In genomic region chr6:27668442-27669275, GRCh38 we compare ENCODE assay signal across 1 cellular context.
A peak's percentile ranks its signal among the peaks of the same experiment; 100 is the strongest.
TF ChIP-seq lines count a peak whose summit lies in the region.

No MANE protein-coding gene starts in this region.

TF ChIP-seq in GM12878, 131 proteins besides CTCF, POLR2A, EP300 and RAD21 (continued from another document and continues in another):
- TF ChIP-seq, protein P1, sequence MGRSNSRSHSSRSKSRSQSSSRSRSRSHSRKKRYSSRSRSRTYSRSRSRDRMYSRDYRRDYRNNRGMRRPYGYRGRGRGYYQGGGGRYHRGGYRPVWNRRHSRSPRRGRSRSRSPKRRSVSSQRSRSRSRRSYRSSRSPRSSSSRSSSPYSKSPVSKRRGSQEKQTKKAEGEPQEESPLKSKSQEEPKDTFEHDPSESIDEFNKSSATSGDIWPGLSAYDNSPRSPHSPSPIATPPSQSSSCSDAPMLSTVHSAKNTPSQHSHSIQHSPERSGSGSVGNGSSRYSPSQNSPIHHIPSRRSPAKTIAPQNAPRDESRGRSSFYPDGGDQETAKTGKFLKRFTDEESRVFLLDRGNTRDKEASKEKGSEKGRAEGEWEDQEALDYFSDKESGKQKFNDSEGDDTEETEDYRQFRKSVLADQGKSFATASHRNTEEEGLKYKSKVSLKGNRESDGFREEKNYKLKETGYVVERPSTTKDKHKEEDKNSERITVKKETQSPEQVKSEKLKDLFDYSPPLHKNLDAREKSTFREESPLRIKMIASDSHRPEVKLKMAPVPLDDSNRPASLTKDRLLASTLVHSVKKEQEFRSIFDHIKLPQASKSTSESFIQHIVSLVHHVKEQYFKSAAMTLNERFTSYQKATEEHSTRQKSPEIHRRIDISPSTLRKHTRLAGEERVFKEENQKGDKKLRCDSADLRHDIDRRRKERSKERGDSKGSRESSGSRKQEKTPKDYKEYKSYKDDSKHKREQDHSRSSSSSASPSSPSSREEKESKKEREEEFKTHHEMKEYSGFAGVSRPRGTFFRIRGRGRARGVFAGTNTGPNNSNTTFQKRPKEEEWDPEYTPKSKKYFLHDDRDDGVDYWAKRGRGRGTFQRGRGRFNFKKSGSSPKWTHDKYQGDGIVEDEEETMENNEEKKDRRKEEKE (IDR thresholded peaks at IDR 0.05): no peak
- TF ChIP-seq POU2F2 (IDR thresholded peaks at IDR 0.05; ENCODE audit: borderline replicate concordance, low read depth, low read length): no peak
- TF ChIP-seq SP1 (IDR thresholded peaks at IDR 0.05; ENCODE audit: low read depth, low read length): no peak
- TF ChIP-seq ZZZ3 (IDR thresholded peaks at IDR 0.05; ENCODE audit: control insufficient read depth, insufficient read length, low read depth): no peak
- TF ChIP-seq SMARCA5 (IDR thresholded peaks at IDR 0.05): no peak
- no peak for TF ChIP-seq KLF5 (IDR thresholded peaks at IDR 0.05; ENCODE audit: partially characterized antibody)
- no peak for TF ChIP-seq IRF4 (IDR thresholded peaks at IDR 0.05; ENCODE audit: low read depth, low read length)
- TF ChIP-seq SREBF1 (IDR thresholded peaks at IDR 0.05; ENCODE audit: low read length): no peak
- TF ChIP-seq NFIC (IDR thresholded peaks at IDR 0.05; ENCODE audit: low read depth, low read length): 0 out of 2 replicates have a peak, but pooled peaks have one; percentile 21
- TF ChIP-seq, protein P2, sequence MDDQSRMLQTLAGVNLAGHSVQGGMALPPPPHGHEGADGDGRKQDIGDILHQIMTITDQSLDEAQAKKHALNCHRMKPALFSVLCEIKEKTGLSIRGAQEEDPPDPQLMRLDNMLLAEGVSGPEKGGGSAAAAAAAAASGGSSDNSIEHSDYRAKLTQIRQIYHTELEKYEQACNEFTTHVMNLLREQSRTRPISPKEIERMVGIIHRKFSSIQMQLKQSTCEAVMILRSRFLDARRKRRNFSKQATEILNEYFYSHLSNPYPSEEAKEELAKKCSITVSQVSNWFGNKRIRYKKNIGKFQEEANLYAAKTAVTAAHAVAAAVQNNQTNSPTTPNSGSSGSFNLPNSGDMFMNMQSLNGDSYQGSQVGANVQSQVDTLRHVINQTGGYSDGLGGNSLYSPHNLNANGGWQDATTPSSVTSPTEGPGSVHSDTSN (IDR thresholded peaks at IDR 0.05; ENCODE audit: insufficient replicate concordance, low read depth, low read length): no peak
- TF ChIP-seq, protein P3, sequence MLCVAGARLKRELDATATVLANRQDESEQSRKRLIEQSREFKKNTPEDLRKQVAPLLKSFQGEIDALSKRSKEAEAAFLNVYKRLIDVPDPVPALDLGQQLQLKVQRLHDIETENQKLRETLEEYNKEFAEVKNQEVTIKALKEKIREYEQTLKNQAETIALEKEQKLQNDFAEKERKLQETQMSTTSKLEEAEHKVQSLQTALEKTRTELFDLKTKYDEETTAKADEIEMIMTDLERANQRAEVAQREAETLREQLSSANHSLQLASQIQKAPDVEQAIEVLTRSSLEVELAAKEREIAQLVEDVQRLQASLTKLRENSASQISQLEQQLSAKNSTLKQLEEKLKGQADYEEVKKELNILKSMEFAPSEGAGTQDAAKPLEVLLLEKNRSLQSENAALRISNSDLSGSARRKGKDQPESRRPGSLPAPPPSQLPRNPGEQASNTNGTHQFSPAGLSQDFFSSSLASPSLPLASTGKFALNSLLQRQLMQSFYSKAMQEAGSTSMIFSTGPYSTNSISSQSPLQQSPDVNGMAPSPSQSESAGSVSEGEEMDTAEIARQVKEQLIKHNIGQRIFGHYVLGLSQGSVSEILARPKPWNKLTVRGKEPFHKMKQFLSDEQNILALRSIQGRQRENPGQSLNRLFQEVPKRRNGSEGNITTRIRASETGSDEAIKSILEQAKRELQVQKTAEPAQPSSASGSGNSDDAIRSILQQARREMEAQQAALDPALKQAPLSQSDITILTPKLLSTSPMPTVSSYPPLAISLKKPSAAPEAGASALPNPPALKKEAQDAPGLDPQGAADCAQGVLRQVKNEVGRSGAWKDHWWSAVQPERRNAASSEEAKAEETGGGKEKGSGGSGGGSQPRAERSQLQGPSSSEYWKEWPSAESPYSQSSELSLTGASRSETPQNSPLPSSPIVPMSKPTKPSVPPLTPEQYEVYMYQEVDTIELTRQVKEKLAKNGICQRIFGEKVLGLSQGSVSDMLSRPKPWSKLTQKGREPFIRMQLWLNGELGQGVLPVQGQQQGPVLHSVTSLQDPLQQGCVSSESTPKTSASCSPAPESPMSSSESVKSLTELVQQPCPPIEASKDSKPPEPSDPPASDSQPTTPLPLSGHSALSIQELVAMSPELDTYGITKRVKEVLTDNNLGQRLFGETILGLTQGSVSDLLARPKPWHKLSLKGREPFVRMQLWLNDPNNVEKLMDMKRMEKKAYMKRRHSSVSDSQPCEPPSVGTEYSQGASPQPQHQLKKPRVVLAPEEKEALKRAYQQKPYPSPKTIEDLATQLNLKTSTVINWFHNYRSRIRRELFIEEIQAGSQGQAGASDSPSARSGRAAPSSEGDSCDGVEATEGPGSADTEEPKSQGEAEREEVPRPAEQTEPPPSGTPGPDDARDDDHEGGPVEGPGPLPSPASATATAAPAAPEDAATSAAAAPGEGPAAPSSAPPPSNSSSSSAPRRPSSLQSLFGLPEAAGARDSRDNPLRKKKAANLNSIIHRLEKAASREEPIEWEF (IDR thresholded peaks at IDR 0.05; ENCODE audit: insufficient replicate concordance, low read depth, low read length): no peak
- no peak for TF ChIP-seq IRF5 (IDR thresholded peaks at IDR 0.05; ENCODE audit: borderline replicate concordance)
- TF ChIP-seq CEBPB (IDR thresholded peaks at IDR 0.05; ENCODE audit: borderline replicate concordance in 1 of 2, low read depth in 2 of 2, low read length in 2 of 2): no peak
- TF ChIP-seq RUNX3 (IDR thresholded peaks at IDR 0.05; ENCODE audit: low read length): peak; percentile 58
- no peak for TF ChIP-seq ASH2L (IDR thresholded peaks at IDR 0.05; ENCODE audit: borderline replicate concordance, low read depth)
- no peak for TF ChIP-seq ZNF592 (IDR thresholded peaks at IDR 0.05)
- no peak for TF ChIP-seq HDAC2 (IDR thresholded peaks at IDR 0.05)
- TF ChIP-seq BCL3 (IDR thresholded peaks at IDR 0.05; ENCODE audit: borderline replicate concordance, insufficient read depth, low read depth, low read length, poor library complexity, severe bottlenecking): no peak
- TF ChIP-seq ELK1 (IDR thresholded peaks at IDR 0.05; ENCODE audit: low read depth, low read length): no peak
- TF ChIP-seq BMI1 (IDR thresholded peaks at IDR 0.05; ENCODE audit: borderline replicate concordance): no peak
- TF ChIP-seq ZBED1 (IDR thresholded peaks at IDR 0.05; ENCODE audit: borderline replicate concordance): 0 out of 2 replicates have a peak, but pooled peaks have one; percentile 35
- TF ChIP-seq BCL11A (IDR thresholded peaks at IDR 0.05; ENCODE audit: low read depth, low read length): no peak
- no peak for TF ChIP-seq SRF (IDR thresholded peaks at IDR 0.05; ENCODE audit: low read depth in 2 of 2, low read length in 2 of 2)
- no peak for TF ChIP-seq ZBTB33 (IDR thresholded peaks at IDR 0.05)
- TF ChIP-seq ATF2 (IDR thresholded peaks at IDR 0.05; ENCODE audit: low read length): no peak
- no peak for TF ChIP-seq SIX5 (IDR thresholded peaks at IDR 0.05; ENCODE audit: low read depth, low read length, severe bottlenecking)
- no peak for TF ChIP-seq SMAD1 (IDR thresholded peaks at IDR 0.05; ENCODE audit: low read depth, partially characterized antibody)
- TF ChIP-seq, protein P4, sequence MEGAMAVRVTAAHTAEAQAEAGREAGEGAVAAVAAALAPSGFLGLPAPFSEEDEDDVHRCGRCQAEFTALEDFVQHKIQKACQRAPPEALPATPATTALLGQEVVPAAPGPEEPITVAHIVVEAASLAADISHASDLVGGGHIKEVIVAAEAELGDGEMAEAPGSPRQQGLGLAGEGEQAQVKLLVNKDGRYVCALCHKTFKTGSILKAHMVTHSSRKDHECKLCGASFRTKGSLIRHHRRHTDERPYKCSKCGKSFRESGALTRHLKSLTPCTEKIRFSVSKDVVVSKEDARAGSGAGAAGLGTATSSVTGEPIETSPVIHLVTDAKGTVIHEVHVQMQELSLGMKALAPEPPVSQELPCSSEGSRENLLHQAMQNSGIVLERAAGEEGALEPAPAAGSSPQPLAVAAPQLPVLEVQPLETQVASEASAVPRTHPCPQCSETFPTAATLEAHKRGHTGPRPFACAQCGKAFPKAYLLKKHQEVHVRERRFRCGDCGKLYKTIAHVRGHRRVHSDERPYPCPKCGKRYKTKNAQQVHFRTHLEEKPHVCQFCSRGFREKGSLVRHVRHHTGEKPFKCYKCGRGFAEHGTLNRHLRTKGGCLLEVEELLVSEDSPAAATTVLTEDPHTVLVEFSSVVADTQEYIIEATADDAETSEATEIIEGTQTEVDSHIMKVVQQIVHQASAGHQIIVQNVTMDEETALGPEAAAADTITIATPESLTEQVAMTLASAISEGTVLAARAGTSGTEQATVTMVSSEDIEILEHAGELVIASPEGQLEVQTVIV (IDR thresholded peaks at IDR 0.05; ENCODE audit: borderline replicate concordance, partially characterized antibody): no peak
- no peak for TF ChIP-seq FOXK2 (IDR thresholded peaks at IDR 0.05)
- TF ChIP-seq RBBP5 (conservative IDR thresholded peaks at IDR 0.05): no peak
